1 cellular context compared by ENCODE assay signal in genomic region chr1:148705316-148705948, GRCh38. TPM values are rescaled to one million over a fixed set of nuclear protein-coding genes. Genes with fewer than 3 reads are reported as not detected.
"Had no signal": no experiment of that assay in that cellular context is flagged by ENCODE, and none has a peak within 500 bp of the region (broad histone marks: within the 10 kb centered on the region; RNA-seq: fewer than 3 reads in every experiment).

No MANE protein-coding gene starts in this region.

RNA-seq across cellular contexts. Expression of gene NUDT4B, which starts 43.1 kb away (rescaled TPM):
- total RNA-seq: T-helper 1 cell treated with Interleukin-12 subunit alpha and Interleukin-12 subunit beta and Interleukin-4 antibody, amounts not matched to agents 30 ng/mL and 1 ng/mL, for 36 hours had no signal
